Comparison of ENCODE assay signal across 22 cellular contexts in the genomic region with DNA sequence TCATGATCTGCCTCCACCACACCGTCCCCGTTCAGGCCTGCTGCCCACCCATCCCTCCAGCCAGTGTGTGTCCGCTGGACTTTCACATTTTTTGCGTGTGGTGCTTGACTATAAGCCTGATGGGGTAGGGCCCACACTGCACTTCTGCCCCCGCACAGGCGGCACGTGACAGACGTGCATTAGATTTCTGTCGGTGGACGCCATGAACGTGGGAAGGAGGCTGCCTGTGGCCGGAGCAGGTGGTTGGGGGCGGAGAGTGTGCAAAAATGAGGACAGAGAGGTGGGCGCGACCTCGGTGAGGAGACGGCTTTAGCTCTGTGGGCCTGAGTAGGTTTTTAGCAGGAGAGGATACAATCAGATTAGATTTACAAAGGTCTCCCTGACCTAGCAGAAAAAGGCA. TPM values are rescaled to one million over a fixed set of nuclear protein-coding genes. Genes with fewer than 3 reads are reported as not detected.
DNase-seq lines count a peak whose midpoint lies in the region; ATAC-seq and TF ChIP-seq lines count a peak whose summit lies in the region.
"Had no signal": no experiment of that assay in that cellular context is flagged by ENCODE, and none has a peak within 500 bp of the region (broad histone marks: within the 10 kb centered on the region; RNA-seq: fewer than 3 reads in every experiment).

No MANE protein-coding gene starts in this region.

- H3K4me3 ChIP-seq in cardiac muscle cell: no peak overlapping the region
- H3K4me3 ChIP-seq in lower lobe of right lung: no peak overlapping the region
- H3K4me3 ChIP-seq: A549, HAP-1 had no signal

- H3K36me3 Mint-ChIP-seq in T-helper 2 cell treated with Interferon-gamma antibody and Interleukin-4, amounts not matched to agents 5 μg/mL and 100 μg/mL, for 36 hours (ENCODE audit: low read depth): peaks cover 3% of the 10 kb centered on the region

- H3K36me3 ChIP-seq in cardiac muscle cell (no peaks in the 10 kb centered on the region), lower lobe of right lung (peaks cover 14% of the 10 kb centered on the region)
- H3K36me3 ChIP-seq: HAP-1 had no signal

- H3K9me3 Mint-ChIP-seq in T-helper 2 cell treated with Interferon-gamma antibody and Interleukin-4, amounts not matched to agents 5 μg/mL and 100 μg/mL, for 36 hours: no peaks in the 10 kb centered on the region
- H3K9me3 Mint-ChIP-seq: CD8-positive, alpha-beta memory T cell had no signal

- H3K27me3 Mint-ChIP-seq in T-helper 2 cell treated with Interferon-gamma antibody and Interleukin-4, amounts not matched to agents 5 μg/mL and 100 μg/mL, for 36 hours (ENCODE audit: low read depth): no peaks in the 10 kb centered on the region
- H3K27me3 Mint-ChIP-seq: CD8-positive, alpha-beta memory T cell had no signal

- DNase-seq in cardiac muscle cell (ENCODE audit: low read depth in 1 of 2, low spot score in 1 of 2) (no peak), left cardiac atrium (no peak), lower lobe of right lung (no peak), SKM-1 (lab: John Stamatoyannopoulos, UW; ENCODE audit: unreplicated experiment) (no peak)
- no peak for DNase-seq in T-helper 2 cell treated with Interferon-gamma antibody and Interleukin-4, amounts not matched to agents 5 μg/mL and 100 μg/mL, for 36 hours (ENCODE audit: low spot score)
- DNase-seq: CD8-positive, alpha-beta memory T cell; DMS79 treated with DMSO at 0.1 percent for 48 hours; KBM-7; NCI-H1105; NCI-H1694; NCI-H2081 treated with DMSO at 0.1 percent for 48 hours; NCI-H510A; NCI-H748 treated with DMSO at 0.1 percent for 48 hours; SHP77 treated with DMSO at 0.1 percent for 48 hours; SK-N-SH had no signal

- intact Hi-C loops in left cardiac atrium (cut with DNase I): no loop called here
- intact Hi-C loops in lower lobe of right lung (cut with DNase I): no loop called here

- peak overlapping the region; percentile 56 for H3K27ac ChIP-seq in cardiac muscle cell
- peak overlapping the region; percentile 100 for H3K27ac ChIP-seq in VCaP
- peak overlapping the region; percentile 14 for H3K27ac ChIP-seq in lower lobe of right lung
- H3K27ac ChIP-seq: A549 had no signal

- H3K27me3 ChIP-seq in cardiac muscle cell: no peaks in the 10 kb centered on the region
- no peaks in the 10 kb centered on the region for H3K27me3 ChIP-seq in lower lobe of right lung (ENCODE audit: low read depth)

- no peak for TF ChIP-seq CTCF in cardiac muscle cell (IDR thresholded peaks at IDR 0.05; ENCODE audit: low read depth, low read length)
- TF ChIP-seq CTCF in VCaP (conservative IDR thresholded peaks at IDR 0.05): no peak
- no peak for TF ChIP-seq CTCF in lower lobe of right lung (IDR thresholded peaks at IDR 0.05)

- no peaks in the 10 kb centered on the region for H3K9me3 ChIP-seq in cardiac muscle cell (ENCODE audit: low read depth)
- H3K9me3 ChIP-seq in lower lobe of right lung: no peaks in the 10 kb centered on the region
- H3K9me3 ChIP-seq: HAP-1, SK-N-SH had no signal

- H3K4me3 Mint-ChIP-seq in T-helper 2 cell treated with Interferon-gamma antibody and Interleukin-4, amounts not matched to agents 5 μg/mL and 100 μg/mL, for 36 hours: no peak overlapping the region
- H3K4me3 Mint-ChIP-seq: CD8-positive, alpha-beta memory T cell had no signal

- no peak overlapping the region for H3K27ac Mint-ChIP-seq in T-helper 2 cell treated with Interferon-gamma antibody and Interleukin-4, amounts not matched to agents 5 μg/mL and 100 μg/mL, for 36 hours

- ATAC-seq in left cardiac atrium (no peak), lower lobe of right lung (no peak), GM21737 (IDR thresholded peaks at IDR 0.05; ENCODE audit: unreplicated experiment) (no peak), HG02623 (IDR thresholded peaks at IDR 0.05; ENCODE audit: unreplicated experiment) (no peak)
- ATAC-seq: A549 had no signal

- peaks cover 7% of the 10 kb centered on the region for H3K4me1 Mint-ChIP-seq in T-helper 2 cell treated with Interferon-gamma antibody and Interleukin-4, amounts not matched to agents 5 μg/mL and 100 μg/mL, for 36 hours (ENCODE audit: low read depth)

- H3K4me1 ChIP-seq in cardiac muscle cell (ENCODE audit: low read depth) (peaks cover 11% of the 10 kb centered on the region), lower lobe of right lung (peaks cover 35% of the 10 kb centered on the region)
- H3K4me1 ChIP-seq: HAP-1 had no signal

RNA-seq across cellular contexts. Expression of gene PAK4, which starts 25.2 kb away (rescaled TPM):
- total RNA-seq in cardiac muscle cell (28.7 and 57.9 TPM in 2 replicates), left cardiac atrium (10 to 100 TPM; 15.8 to 17.2 TPM), lower lobe of right lung (73.0 TPM)
- 32.5 and 62.2 TPM in 2 replicates for polyA plus RNA-seq in cardiac muscle cell

RNA-seq across cellular contexts. Expression of gene NCCRP1, which starts 46.0 kb away (rescaled TPM):
- total RNA-seq in cardiac muscle cell: 10.3 and 16.1 TPM in 2 replicates
- polyA plus RNA-seq in cardiac muscle cell: 10.0 and 17.5 TPM in 2 replicates
- total RNA-seq in left cardiac atrium: not detected
- 0.86 TPM for total RNA-seq in lower lobe of right lung
- total RNA-seq: CD8-positive, alpha-beta memory T cell had no signal
- polyA plus RNA-seq: CD8-positive, alpha-beta memory T cell; SK-N-SH had no signal

RNA-seq across cellular contexts. Expression of gene SYCN, which starts 53.3 kb away (rescaled TPM):
- not detected in 2 replicates for total RNA-seq in cardiac muscle cell
- polyA plus RNA-seq in cardiac muscle cell: not detected in 2 replicates
- not detected for total RNA-seq in left cardiac atrium
- not detected for total RNA-seq in lower lobe of right lung
- total RNA-seq: CD8-positive, alpha-beta memory T cell; RPMI7951 had no signal
- polyA plus RNA-seq: A549; BJ; CD8-positive, alpha-beta memory T cell; SK-N-SH had no signal

Comparison
In these comparisons a context has a peak if more than half of its experiments do, and no peak if none do; other contexts are left out.
1. H3K27ac ChIP-seq: peak in every context shown above with its lines; median percentile 100 in VCaP; 56 in cardiac muscle cell; 14 in lower lobe of right lung.